In the genomic region with DNA sequence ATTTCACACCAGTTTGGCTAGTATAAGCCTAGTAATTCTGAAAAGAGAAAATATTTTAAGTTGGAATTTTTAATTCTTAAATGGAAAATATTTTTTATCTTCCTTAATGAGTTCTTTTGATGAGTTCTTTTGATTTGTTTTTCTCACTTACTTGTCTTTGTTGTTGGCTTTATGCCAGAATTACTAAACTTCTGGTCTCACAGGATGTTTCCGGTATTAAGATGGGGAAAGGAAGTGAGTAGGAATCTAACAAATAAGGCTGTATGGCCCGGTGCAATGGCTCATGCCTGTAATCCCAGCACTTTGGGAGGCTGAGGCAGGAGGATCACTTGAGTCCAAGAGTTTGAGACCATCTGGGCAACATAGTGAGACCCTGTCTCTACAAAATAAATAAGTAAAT, we compare ENCODE assay signal across 13 cellular contexts.
DNase-seq lines count a peak whose midpoint lies in the region; ATAC-seq and TF ChIP-seq lines count a peak whose summit lies in the region.
"Had no signal": no experiment of that assay in that cellular context is flagged by ENCODE, and none has a peak within 500 bp of the region (broad histone marks: within the 10 kb centered on the region; RNA-seq: fewer than 3 reads in every experiment).

No MANE protein-coding gene starts in this region.

- H3K27me3 ChIP-seq in A673 (replicated peaks; ENCODE audit: insufficient read depth, low read depth, low read length, poor library complexity) (no peaks in the 10 kb centered on the region), GM23338 (ENCODE audit: insufficient read depth) (no peaks in the 10 kb centered on the region)
- H3K27me3 ChIP-seq: BE2C had no signal

- no peaks in the 10 kb centered on the region for H4K20me1 ChIP-seq in GM23338 (replicated peaks; ENCODE audit: insufficient read depth)

- H3K36me3 ChIP-seq in A673 (ENCODE audit: insufficient read depth, low read length, poor library complexity, severe bottlenecking) (no peaks in the 10 kb centered on the region), GM23338 (ENCODE audit: insufficient read depth) (no peaks in the 10 kb centered on the region)
- H3K36me3 ChIP-seq: BE2C had no signal

- no peak overlapping the region for H2AFZ ChIP-seq in GM23338

- POLR2A ChIA-PET in A673 (lab: Charles Lee; ENCODE audit: low non-redundant PET), result no interaction called here

- H3K9me3 ChIP-seq in A673 (ENCODE audit: low read depth, low read length, poor library complexity, severe bottlenecking), result no peaks in the 10 kb centered on the region
- H3K9me3 ChIP-seq: BE2C had no signal

- H3K79me2 ChIP-seq in GM23338 (replicated peaks; ENCODE audit: insufficient read depth), result peaks cover 27% of the 10 kb centered on the region

- H3K27me3 Mint-ChIP-seq in GM23338 (ENCODE audit: insufficient read depth, low read depth, poor library complexity), result peaks cover 2% of the 10 kb centered on the region
- H3K27me3 Mint-ChIP-seq in stimulated activated naive B cell treated with anti-CD40 and anti-IgM and Interleukin-4, amounts not matched to agents 10 μg/mL and 1 μg/mL and 100 μg/mL, for 72 hours, result no peaks in the 10 kb centered on the region
- H3K27me3 Mint-ChIP-seq: CD4-positive, alpha-beta memory T cell had no signal

- no peaks in the 10 kb centered on the region; the same call in 2 of the 3 replicates for H3K9me3 Mint-ChIP-seq in GM23338
- H3K9me3 Mint-ChIP-seq in stimulated activated naive B cell treated with anti-CD40 and anti-IgM and Interleukin-4, amounts not matched to agents 10 μg/mL and 1 μg/mL and 100 μg/mL, for 72 hours, result no peaks in the 10 kb centered on the region

- no peak for TF ChIP-seq CTCF in A673 (conservative IDR thresholded peaks at IDR 0.05; ENCODE audit: low read depth, low read length)
- no peak for TF ChIP-seq CTCF in GM23338 (conservative IDR thresholded peaks at IDR 0.05; ENCODE audit: low read depth in 2 of 2)
- no peak for TF ChIP-seq CTCF in epithelial cell of esophagus (IDR thresholded peaks at IDR 0.05; ENCODE audit: insufficient read depth, low read depth, low read length, missing control alignments)

- H3K36me3 Mint-ChIP-seq in GM23338 (ENCODE audit: low read depth), result peaks cover 14% of the 10 kb centered on the region; the same call in 1 of the 3 replicates
- H3K36me3 Mint-ChIP-seq in stimulated activated naive B cell treated with anti-CD40 and anti-IgM and Interleukin-4, amounts not matched to agents 10 μg/mL and 1 μg/mL and 100 μg/mL, for 72 hours, result peaks cover 1 to 10% of the 10 kb centered on the region in 2 donors
- H3K36me3 Mint-ChIP-seq: CD4-positive, alpha-beta memory T cell had no signal

- H3K27ac ChIP-seq in A673 (ENCODE audit: low read depth, low read length, poor library complexity, severe bottlenecking) (no peak overlapping the region), GM23338 (ENCODE audit: low read depth) (peak overlapping the region; percentile 87; the same call in 1 of the 2 replicates)
- H3K27ac ChIP-seq: C4-2B had no signal

- H3K4me1 ChIP-seq in A673 (ENCODE audit: insufficient read depth, low read length, poor library complexity, severe bottlenecking), result no peaks in the 10 kb centered on the region
- peaks cover 26% of the 10 kb centered on the region for H3K4me1 ChIP-seq in GM23338 (ENCODE audit: insufficient read depth)

- H3K27ac Mint-ChIP-seq in GM23338, result no peak overlapping the region
- H3K27ac Mint-ChIP-seq in stimulated activated naive B cell treated with anti-CD40 and anti-IgM and Interleukin-4, amounts not matched to agents 10 μg/mL and 1 μg/mL and 100 μg/mL, for 72 hours, result no peak overlapping the region
- H3K27ac Mint-ChIP-seq: CD4-positive, alpha-beta memory T cell had no signal

- DNase-seq in A673 (ENCODE audit: low spot score) (peak; percentile 18), GM23338 (ENCODE audit: low spot score) (no peak), dermis blood vessel endothelial cell (peak; percentile 68), epithelial cell of esophagus (ENCODE audit: low read depth) (peak; percentile 35), activated gamma-delta T cell treated with Interleukin-2 at 50 U/mL for 16 hours (no peak), NCI-H226 (no peak)
- no peak for DNase-seq in stimulated activated CD4-positive, alpha-beta T cell treated with anti-CD3 and anti-CD28 coated beads, Interleukin-2, amount 100 ng/mL, for 24 hours
- DNase-seq in stimulated activated naive B cell treated with anti-CD40 and anti-IgM and Interleukin-4, amounts not matched to agents 10 μg/mL and 1 μg/mL and 100 μg/mL, for 72 hours, result no peak
- DNase-seq: BE2C; CD4-positive, alpha-beta memory T cell; DMS79; H7 had no signal

- no peak overlapping the region for H3K4me3 Mint-ChIP-seq in GM23338
- no peak overlapping the region for H3K4me3 Mint-ChIP-seq in stimulated activated naive B cell treated with anti-CD40 and anti-IgM and Interleukin-4, amounts not matched to agents 10 μg/mL and 1 μg/mL and 100 μg/mL, for 72 hours
- H3K4me3 Mint-ChIP-seq: CD4-positive, alpha-beta memory T cell had no signal

- CTCF ChIA-PET in A673 (lab: Charles Lee), result no interaction called here

- no peak overlapping the region for H3K4me3 ChIP-seq in A673 (ENCODE audit: low read depth, low read length, poor library complexity, severe bottlenecking)
- no peak overlapping the region for H3K4me3 ChIP-seq in GM23338
- no peak overlapping the region for H3K4me3 ChIP-seq in epithelial cell of esophagus (ENCODE audit: low read length)

- H3K4me1 Mint-ChIP-seq in GM23338, result peaks cover 33% of the 10 kb centered on the region
- H3K4me1 Mint-ChIP-seq in stimulated activated naive B cell treated with anti-CD40 and anti-IgM and Interleukin-4, amounts not matched to agents 10 μg/mL and 1 μg/mL and 100 μg/mL, for 72 hours, result peaks cover 0 to 5% of the 10 kb centered on the region in 2 donors
- H3K4me1 Mint-ChIP-seq: CD4-positive, alpha-beta memory T cell had no signal

- no peak for ATAC-seq in GM23338
- no peak for ATAC-seq in stimulated activated naive B cell treated with anti-CD40 and anti-IgM and Interleukin-4, amounts not matched to agents 10 μg/mL and 1 μg/mL and 100 μg/mL, for 72 hours (replicated peaks)

- no peak overlapping the region for H3K4me2 ChIP-seq in GM23338

- 0 out of 2 replicates have a peak, but pooled peaks cover 4% of the 10 kb centered on the region for H3K9me2 ChIP-seq in GM23338 (ENCODE audit: insufficient read depth)

- intact Hi-C loops in A673 (cut with micrococcal nuclease; ENCODE audit: unreplicated experiment), result no loop called here

- no peaks in the 10 kb centered on the region for H3F3A ChIP-seq in GM23338 (replicated peaks; ENCODE audit: low read depth)

- BruUV-seq in A673 (replicated peaks; lab: Mats Ljungman, UMichigan), result no TSS peak

TF ChIP-seq in GM23338, 12 proteins besides CTCF, POLR2A, EP300 and RAD21 (continues in another document):
- TF ChIP-seq EZH2 (IDR thresholded peaks at IDR 0.05; ENCODE audit: low read depth, unreplicated experiment), result no peak
- TF ChIP-seq, protein P1, sequence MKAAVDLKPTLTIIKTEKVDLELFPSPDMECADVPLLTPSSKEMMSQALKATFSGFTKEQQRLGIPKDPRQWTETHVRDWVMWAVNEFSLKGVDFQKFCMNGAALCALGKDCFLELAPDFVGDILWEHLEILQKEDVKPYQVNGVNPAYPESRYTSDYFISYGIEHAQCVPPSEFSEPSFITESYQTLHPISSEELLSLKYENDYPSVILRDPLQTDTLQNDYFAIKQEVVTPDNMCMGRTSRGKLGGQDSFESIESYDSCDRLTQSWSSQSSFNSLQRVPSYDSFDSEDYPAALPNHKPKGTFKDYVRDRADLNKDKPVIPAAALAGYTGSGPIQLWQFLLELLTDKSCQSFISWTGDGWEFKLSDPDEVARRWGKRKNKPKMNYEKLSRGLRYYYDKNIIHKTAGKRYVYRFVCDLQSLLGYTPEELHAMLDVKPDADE (IDR thresholded peaks at IDR 0.05), result no peak
- no peak for TF ChIP-seq EZH2phosphoT487 (IDR thresholded peaks at IDR 0.05; ENCODE audit: unreplicated experiment)
- TF ChIP-seq CREB1 (CRISPR knock-in tag; IDR thresholded peaks at IDR 0.05; ENCODE audit: low read depth), result no peak

Comparison
In these comparisons a context has a peak if more than half of its experiments do, and no peak if none do; other contexts are left out.
1. DNase-seq: peak in A673 (single experiment), dermis blood vessel endothelial cell (single experiment) and epithelial cell of esophagus (single experiment); none in GM23338 (single experiment), activated gamma-delta T cell treated with Interleukin-2 at 50 U/mL for 16 hours (single experiment), stimulated activated CD4-positive, alpha-beta T cell treated with anti-CD3 and anti-CD28 coated beads, Interleukin-2, amount 100 ng/mL, for 24 hours (0 of 2), stimulated activated naive B cell treated with anti-CD40 and anti-IgM and Interleukin-4, amounts not matched to agents 10 μg/mL and 1 μg/mL and 100 μg/mL, for 72 hours (single experiment) and NCI-H226 (single experiment).